ENCODE assay signal across 8 cellular contexts in genomic region chr1:153534933-153535663, GRCh38. TPM values are rescaled to one million over a fixed set of nuclear protein-coding genes. Genes with fewer than 3 reads are reported as not detected.
A peak's percentile ranks its signal among the peaks of the same experiment; 100 is the strongest.
DNase-seq lines count a peak whose midpoint lies in the region; ATAC-seq and TF ChIP-seq lines count a peak whose summit lies in the region.

No MANE protein-coding gene starts in this region.

- no peak for ATAC-seq in effector memory CD8-positive, alpha-beta T cell (replicated peaks)

- TF ChIP-seq POLR2A in tibial nerve (IDR thresholded peaks at IDR 0.05): peak; percentile 45 to 60

- DNase-seq in activated naive CD4-positive, alpha-beta T cell treated with Interleukin-2 at 50 U/mL for 16 hours: peak; percentile 45
- DNase-seq in activated naive CD4-positive, alpha-beta T cell (lab: John Stamatoyannopoulos, UW): no peak
- peak in 3 of 5 experiments; percentile 21 to 74 (median 23) for DNase-seq in T-helper 2 cell
- peak in 1 of 3 experiments; percentile 33 for DNase-seq in effector memory CD8-positive, alpha-beta T cell
- DNase-seq in tibial nerve (ENCODE audit: low spot score in 2 of 2): peak; percentile 69 to 80
- no peak for DNase-seq in SHP77 treated with DMSO at 0.1 percent for 48 hours (lab: John Stamatoyannopoulos, UW)
- no peak for DNase-seq in mesenteric fat pad (ENCODE audit: low spot score)

- H3K4me3 ChIP-seq in mesodermal cell (ENCODE audit: extremely low read depth, insufficient read depth, low read length, poor library complexity, severe bottlenecking) (peak overlapping the region; percentile 30), tibial nerve (peak overlapping the region; percentile 67 to 99 (median 78))

- H3K27me3 ChIP-seq in tibial nerve: no peaks in the 10 kb centered on the region

- H3K4me1 Mint-ChIP-seq in effector memory CD8-positive, alpha-beta T cell (ENCODE audit: low read depth in 2 of 2): peaks cover 59 to 65% of the 10 kb centered on the region in 2 donors

- no peaks in the 10 kb centered on the region for H3K9me3 Mint-ChIP-seq in effector memory CD8-positive, alpha-beta T cell

- 95 to 96% methylated on average over 2 to 5 of the region's 6 CpGs for WGBS in mesodermal cell (ENCODE audit: insufficient coverage in 2 of 2), 2 experiments
- 43 to 48% methylated on average over 5 to 6 of the region's 6 CpGs for WGBS in tibial nerve, 2 donors

- TF ChIP-seq EP300 in tibial nerve (IDR thresholded peaks at IDR 0.05): peak in 1 of 2 donors; percentile 86

- H3K4me3 Mint-ChIP-seq in effector memory CD8-positive, alpha-beta T cell: peak overlapping the region; percentile 88 to 92

- no peaks in the 10 kb centered on the region for H3K27me3 Mint-ChIP-seq in effector memory CD8-positive, alpha-beta T cell

- H3K9me3 ChIP-seq in mesodermal cell (ENCODE audit: control insufficient read depth, low read length): no peaks in the 10 kb centered on the region
- H3K9me3 ChIP-seq in tibial nerve: no peaks in the 10 kb centered on the region

- H3K27ac Mint-ChIP-seq in effector memory CD8-positive, alpha-beta T cell: peak overlapping the region; percentile 91 to 95

- peaks cover 22% of the 10 kb centered on the region for H3K4me1 ChIP-seq in mesodermal cell (ENCODE audit: control insufficient read depth, insufficient read depth, low read length, poor library complexity, severe bottlenecking)
- H3K4me1 ChIP-seq in tibial nerve: peaks cover 0 to 62% (median 27%) of the 10 kb centered on the region in 4 donors

- peaks cover 47% of the 10 kb centered on the region for H3K36me3 Mint-ChIP-seq in effector memory CD8-positive, alpha-beta T cell (ENCODE audit: insufficient read depth)

- H3K27ac ChIP-seq in mesodermal cell (ENCODE audit: low read depth, low read length, severe bottlenecking) (no peak overlapping the region), tibial nerve (peak overlapping the region; percentile 96 to 100 (median 98))

- TF ChIP-seq CTCF in tibial nerve (IDR thresholded peaks at IDR 0.05): peak in 2 of 5 experiments; percentile 7 to 9

- no peaks in the 10 kb centered on the region for H3K36me3 ChIP-seq in mesodermal cell (ENCODE audit: control insufficient read depth, insufficient read depth, low read length)
- no peaks in the 10 kb centered on the region for H3K36me3 ChIP-seq in tibial nerve

RNA-seq across cellular contexts. Expression of gene S100A6, which starts 0.7 kb away (rescaled TPM):
- 178 TPM for polyA plus RNA-seq in mesodermal cell (2013, experiment 1 of 2)
- polyA plus RNA-seq in mesodermal cell (2013, experiment 2 of 2): 147 TPM
- 1,000 to 10,000 TPM in 2 of 4 donors, 100 to 1,000 TPM in 2; 651 to 1,173 (median 946) TPM for total RNA-seq in tibial nerve
- 1,184 TPM for total RNA-seq in mesenteric fat pad

RNA-seq across cellular contexts. Expression of gene S100A5, which starts 5.6 kb away (rescaled TPM):
- polyA plus RNA-seq in mesodermal cell (2013, experiment 1 of 2): 0.63 TPM
- polyA plus RNA-seq in mesodermal cell (2013, experiment 2 of 2): not detected
- total RNA-seq in tibial nerve (not detected), mesenteric fat pad (not detected)

RNA-seq across cellular contexts. Expression of gene S100A4, which starts 10.5 kb away (rescaled TPM):
- polyA plus RNA-seq in mesodermal cell (2013, experiment 1 of 2): 235 TPM
- 190 TPM for polyA plus RNA-seq in mesodermal cell (2013, experiment 2 of 2)
- 100 to 1,000 TPM; 398 to 439 (median 420) TPM for total RNA-seq in tibial nerve
- total RNA-seq in mesenteric fat pad: 512 TPM

RNA-seq across cellular contexts. Expression of gene S100A3, which starts 14.0 kb away (rescaled TPM):
- polyA plus RNA-seq in mesodermal cell (2013, experiment 1 of 2): 26.8 TPM
- polyA plus RNA-seq in mesodermal cell (2013, experiment 2 of 2): 18.2 TPM
- total RNA-seq in tibial nerve: 1 to 10 TPM in 2 of 4 donors, not detected in 2; 1.1 to 2.7 TPM
- total RNA-seq in mesenteric fat pad: 2.2 TPM

RNA-seq across cellular contexts. Expression of gene S100A2, which starts 30.5 kb away (rescaled TPM):
- 1.3 TPM for polyA plus RNA-seq in mesodermal cell (2013, experiment 1 of 2)
- polyA plus RNA-seq in mesodermal cell (2013, experiment 2 of 2): 1.6 TPM
- total RNA-seq in tibial nerve (10 to 100 TPM in 1 of 4 donors, 1 to 10 TPM in 2, not detected in 1; 2.3 to 12.6 (median 4.2) TPM), mesenteric fat pad (0.58 TPM)

Comparison
In these comparisons a context has a peak if more than half of its experiments do, and no peak if none do; other contexts are left out.
1. DNase-seq: peak in activated naive CD4-positive, alpha-beta T cell treated with Interleukin-2 at 50 U/mL for 16 hours (single experiment), T-helper 2 cell (3 of 5) and tibial nerve (2 of 2); none in activated naive CD4-positive, alpha-beta T cell (0 of 4), SHP77 treated with DMSO at 0.1 percent for 48 hours (single experiment) and mesenteric fat pad (single experiment).